Comparison of ENCODE assay signal across 2 cellular contexts in the genomic region with DNA sequence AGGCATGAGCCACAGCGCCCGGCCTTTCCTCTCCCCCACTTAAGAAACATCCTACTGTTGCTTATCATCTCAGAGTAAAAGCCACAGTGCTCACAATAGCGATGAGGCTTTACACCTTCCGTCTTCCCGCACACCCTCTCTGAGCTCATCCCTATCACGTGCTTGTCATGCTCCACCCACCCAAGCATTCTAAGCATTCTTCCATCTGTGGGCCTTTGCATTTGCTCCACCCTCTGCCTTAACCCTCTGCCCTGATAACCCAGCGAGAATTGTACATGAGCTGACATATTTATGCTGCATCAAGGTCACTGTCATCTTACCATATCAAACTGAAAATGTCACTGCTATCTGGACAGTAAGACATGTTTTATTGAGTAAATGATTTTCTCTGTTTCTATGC.
TF ChIP-seq lines count a peak whose summit lies in the region.

No MANE protein-coding gene starts in this region.

TF ChIP-seq in HepG2, 621 proteins besides CTCF, POLR2A, EP300 and RAD21 (continued from another document):
- TF ChIP-seq ELF4 (CRISPR knock-in tag; IDR thresholded peaks at IDR 0.05; ENCODE audit: borderline replicate concordance) (no peak), ZNF326 (CRISPR knock-in tag; IDR thresholded peaks at IDR 0.05; ENCODE audit: borderline replicate concordance) (no peak)
TF ChIP-seq in HepG2: peak in this region for 0.

TF ChIP-seq in K562, 482 proteins besides CTCF, POLR2A, EP300 and RAD21 (continued from another document):
- peak; percentile 45 for TF ChIP-seq TFE3 (CRISPR knock-in tag; IDR thresholded peaks at IDR 0.05)
- TF ChIP-seq PTBP1 (IDR thresholded peaks at IDR 0.05; ENCODE audit: low read depth, low read length) = no peak
- TF ChIP-seq TOE1 (IDR thresholded peaks at IDR 0.05; ENCODE audit: borderline replicate concordance) = 0 out of 2 replicates have a peak, but pooled peaks have one; percentile 35
- no peak for TF ChIP-seq TOE1 (CRISPR knock-in tag; IDR thresholded peaks at IDR 0.05; ENCODE audit: borderline replicate concordance, low read depth)
- TF ChIP-seq PHTF2 (CRISPR knock-in tag; IDR thresholded peaks at IDR 0.05) = no peak
- TF ChIP-seq RBFOX2 (IDR thresholded peaks at IDR 0.05; ENCODE audit: low read depth, low read length) = no peak
- TF ChIP-seq ARID1B (IDR thresholded peaks at IDR 0.05) = no peak
- TF ChIP-seq YY1 (IDR thresholded peaks at IDR 0.05; ENCODE audit: borderline replicate concordance in 1 of 3, control insufficient read depth in 1 of 3, extremely low read depth in 1 of 3, insufficient read depth in 3 of 3, insufficient read length in 1 of 3, insufficient replicate concordance in 2 of 3, low read depth in 1 of 3, low read length in 2 of 3) = no peak
- TF ChIP-seq, protein P1, sequence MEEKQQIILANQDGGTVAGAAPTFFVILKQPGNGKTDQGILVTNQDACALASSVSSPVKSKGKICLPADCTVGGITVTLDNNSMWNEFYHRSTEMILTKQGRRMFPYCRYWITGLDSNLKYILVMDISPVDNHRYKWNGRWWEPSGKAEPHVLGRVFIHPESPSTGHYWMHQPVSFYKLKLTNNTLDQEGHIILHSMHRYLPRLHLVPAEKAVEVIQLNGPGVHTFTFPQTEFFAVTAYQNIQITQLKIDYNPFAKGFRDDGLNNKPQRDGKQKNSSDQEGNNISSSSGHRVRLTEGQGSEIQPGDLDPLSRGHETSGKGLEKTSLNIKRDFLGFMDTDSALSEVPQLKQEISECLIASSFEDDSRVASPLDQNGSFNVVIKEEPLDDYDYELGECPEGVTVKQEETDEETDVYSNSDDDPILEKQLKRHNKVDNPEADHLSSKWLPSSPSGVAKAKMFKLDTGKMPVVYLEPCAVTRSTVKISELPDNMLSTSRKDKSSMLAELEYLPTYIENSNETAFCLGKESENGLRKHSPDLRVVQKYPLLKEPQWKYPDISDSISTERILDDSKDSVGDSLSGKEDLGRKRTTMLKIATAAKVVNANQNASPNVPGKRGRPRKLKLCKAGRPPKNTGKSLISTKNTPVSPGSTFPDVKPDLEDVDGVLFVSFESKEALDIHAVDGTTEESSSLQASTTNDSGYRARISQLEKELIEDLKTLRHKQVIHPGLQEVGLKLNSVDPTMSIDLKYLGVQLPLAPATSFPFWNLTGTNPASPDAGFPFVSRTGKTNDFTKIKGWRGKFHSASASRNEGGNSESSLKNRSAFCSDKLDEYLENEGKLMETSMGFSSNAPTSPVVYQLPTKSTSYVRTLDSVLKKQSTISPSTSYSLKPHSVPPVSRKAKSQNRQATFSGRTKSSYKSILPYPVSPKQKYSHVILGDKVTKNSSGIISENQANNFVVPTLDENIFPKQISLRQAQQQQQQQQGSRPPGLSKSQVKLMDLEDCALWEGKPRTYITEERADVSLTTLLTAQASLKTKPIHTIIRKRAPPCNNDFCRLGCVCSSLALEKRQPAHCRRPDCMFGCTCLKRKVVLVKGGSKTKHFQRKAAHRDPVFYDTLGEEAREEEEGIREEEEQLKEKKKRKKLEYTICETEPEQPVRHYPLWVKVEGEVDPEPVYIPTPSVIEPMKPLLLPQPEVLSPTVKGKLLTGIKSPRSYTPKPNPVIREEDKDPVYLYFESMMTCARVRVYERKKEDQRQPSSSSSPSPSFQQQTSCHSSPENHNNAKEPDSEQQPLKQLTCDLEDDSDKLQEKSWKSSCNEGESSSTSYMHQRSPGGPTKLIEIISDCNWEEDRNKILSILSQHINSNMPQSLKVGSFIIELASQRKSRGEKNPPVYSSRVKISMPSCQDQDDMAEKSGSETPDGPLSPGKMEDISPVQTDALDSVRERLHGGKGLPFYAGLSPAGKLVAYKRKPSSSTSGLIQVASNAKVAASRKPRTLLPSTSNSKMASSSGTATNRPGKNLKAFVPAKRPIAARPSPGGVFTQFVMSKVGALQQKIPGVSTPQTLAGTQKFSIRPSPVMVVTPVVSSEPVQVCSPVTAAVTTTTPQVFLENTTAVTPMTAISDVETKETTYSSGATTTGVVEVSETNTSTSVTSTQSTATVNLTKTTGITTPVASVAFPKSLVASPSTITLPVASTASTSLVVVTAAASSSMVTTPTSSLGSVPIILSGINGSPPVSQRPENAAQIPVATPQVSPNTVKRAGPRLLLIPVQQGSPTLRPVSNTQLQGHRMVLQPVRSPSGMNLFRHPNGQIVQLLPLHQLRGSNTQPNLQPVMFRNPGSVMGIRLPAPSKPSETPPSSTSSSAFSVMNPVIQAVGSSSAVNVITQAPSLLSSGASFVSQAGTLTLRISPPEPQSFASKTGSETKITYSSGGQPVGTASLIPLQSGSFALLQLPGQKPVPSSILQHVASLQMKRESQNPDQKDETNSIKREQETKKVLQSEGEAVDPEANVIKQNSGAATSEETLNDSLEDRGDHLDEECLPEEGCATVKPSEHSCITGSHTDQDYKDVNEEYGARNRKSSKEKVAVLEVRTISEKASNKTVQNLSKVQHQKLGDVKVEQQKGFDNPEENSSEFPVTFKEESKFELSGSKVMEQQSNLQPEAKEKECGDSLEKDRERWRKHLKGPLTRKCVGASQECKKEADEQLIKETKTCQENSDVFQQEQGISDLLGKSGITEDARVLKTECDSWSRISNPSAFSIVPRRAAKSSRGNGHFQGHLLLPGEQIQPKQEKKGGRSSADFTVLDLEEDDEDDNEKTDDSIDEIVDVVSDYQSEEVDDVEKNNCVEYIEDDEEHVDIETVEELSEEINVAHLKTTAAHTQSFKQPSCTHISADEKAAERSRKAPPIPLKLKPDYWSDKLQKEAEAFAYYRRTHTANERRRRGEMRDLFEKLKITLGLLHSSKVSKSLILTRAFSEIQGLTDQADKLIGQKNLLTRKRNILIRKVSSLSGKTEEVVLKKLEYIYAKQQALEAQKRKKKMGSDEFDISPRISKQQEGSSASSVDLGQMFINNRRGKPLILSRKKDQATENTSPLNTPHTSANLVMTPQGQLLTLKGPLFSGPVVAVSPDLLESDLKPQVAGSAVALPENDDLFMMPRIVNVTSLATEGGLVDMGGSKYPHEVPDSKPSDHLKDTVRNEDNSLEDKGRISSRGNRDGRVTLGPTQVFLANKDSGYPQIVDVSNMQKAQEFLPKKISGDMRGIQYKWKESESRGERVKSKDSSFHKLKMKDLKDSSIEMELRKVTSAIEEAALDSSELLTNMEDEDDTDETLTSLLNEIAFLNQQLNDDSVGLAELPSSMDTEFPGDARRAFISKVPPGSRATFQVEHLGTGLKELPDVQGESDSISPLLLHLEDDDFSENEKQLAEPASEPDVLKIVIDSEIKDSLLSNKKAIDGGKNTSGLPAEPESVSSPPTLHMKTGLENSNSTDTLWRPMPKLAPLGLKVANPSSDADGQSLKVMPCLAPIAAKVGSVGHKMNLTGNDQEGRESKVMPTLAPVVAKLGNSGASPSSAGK (IDR thresholded peaks at IDR 0.05) = peak; percentile 62
- no peak for TF ChIP-seq CBX3 (IDR thresholded peaks at IDR 0.05; ENCODE audit: borderline replicate concordance in 1 of 2, low read length in 2 of 2)
- TF ChIP-seq NR2F6 (CRISPR knock-in tag; IDR thresholded peaks at IDR 0.05) = no peak
- TF ChIP-seq, protein P2, sequence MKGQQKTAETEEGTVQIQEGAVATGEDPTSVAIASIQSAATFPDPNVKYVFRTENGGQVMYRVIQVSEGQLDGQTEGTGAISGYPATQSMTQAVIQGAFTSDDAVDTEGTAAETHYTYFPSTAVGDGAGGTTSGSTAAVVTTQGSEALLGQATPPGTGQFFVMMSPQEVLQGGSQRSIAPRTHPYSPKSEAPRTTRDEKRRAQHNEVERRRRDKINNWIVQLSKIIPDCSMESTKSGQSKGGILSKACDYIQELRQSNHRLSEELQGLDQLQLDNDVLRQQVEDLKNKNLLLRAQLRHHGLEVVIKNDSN (CRISPR knock-in tag; IDR thresholded peaks at IDR 0.05) = peak; percentile 35; the same call in 1 of the 2 replicates
- TF ChIP-seq PRMT5 (CRISPR knock-in tag; IDR thresholded peaks at IDR 0.05) = no peak
- no peak for TF ChIP-seq SMC3 (conservative IDR thresholded peaks at IDR 0.05; ENCODE audit: insufficient read depth, low read depth, low read length)
- no peak for TF ChIP-seq E2F4 (CRISPR knock-in tag; IDR thresholded peaks at IDR 0.05; ENCODE audit: low read depth)
- TF ChIP-seq TAF9B (IDR thresholded peaks at IDR 0.05; ENCODE audit: partially characterized antibody) = no peak
- no peak for TF ChIP-seq ZNF134 (CRISPR knock-in tag; conservative IDR thresholded peaks at IDR 0.05)
- TF ChIP-seq YBX1 (IDR thresholded peaks at IDR 0.05) = no peak
- no peak for TF ChIP-seq LARP7 (IDR thresholded peaks at IDR 0.05)
- no peak for TF ChIP-seq ZBTB33 (CRISPR knock-in tag; IDR thresholded peaks at IDR 0.05)
- no peak for TF ChIP-seq ZNF699 (CRISPR knock-in tag; IDR thresholded peaks at IDR 0.05; ENCODE audit: insufficient replicate concordance)
- no peak for TF ChIP-seq PRPF4 (IDR thresholded peaks at IDR 0.05; ENCODE audit: insufficient read depth, low read depth, low read length, poor library complexity, severe bottlenecking)
- TF ChIP-seq E2F5 (CRISPR knock-in tag; IDR thresholded peaks at IDR 0.05) = no peak
- TF ChIP-seq BHLHE40 (IDR thresholded peaks at IDR 0.05; ENCODE audit: low read length) = peak; percentile 56
- TF ChIP-seq CTBP1 (IDR thresholded peaks at IDR 0.05; ENCODE audit: borderline replicate concordance) = no peak
- TF ChIP-seq RBBP5 (IDR thresholded peaks at IDR 0.05; ENCODE audit: borderline replicate concordance, insufficient read depth, low read length, poor library complexity, severe bottlenecking) = no peak
- TF ChIP-seq ZBED1 (IDR thresholded peaks at IDR 0.05) = no peak
